ENCODE assay signal across 15 cellular contexts in the genomic region with DNA sequence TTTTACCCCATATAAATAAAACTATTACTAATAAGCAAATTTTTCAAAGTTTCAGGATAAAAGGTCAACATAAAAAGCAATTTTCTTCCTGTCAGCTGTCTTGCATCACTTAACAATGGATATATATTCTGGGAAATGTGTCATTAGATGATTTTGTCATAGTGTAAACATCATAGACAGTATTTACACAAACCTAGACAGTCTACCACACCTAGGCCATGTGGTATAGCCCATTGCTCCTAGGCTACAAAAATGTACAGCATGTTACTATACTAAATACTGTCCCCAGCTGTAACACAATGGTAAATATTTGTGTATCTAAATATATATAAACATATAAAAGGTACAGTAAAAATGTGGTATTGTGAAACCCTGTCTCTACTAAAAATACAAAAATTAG.
DNase-seq lines count a peak whose midpoint lies in the region.
"Had no signal": no experiment of that assay in that cellular context is flagged by ENCODE, and none has a peak within 500 bp of the region (broad histone marks: within the 10 kb centered on the region; RNA-seq: fewer than 3 reads in every experiment).

No MANE protein-coding gene starts in this region.

- no peak overlapping the region for H3K27ac ChIP-seq in epithelial cell of prostate
- H3K27ac ChIP-seq: BLaER1 had no signal

- DNase-seq in SIG-M5 treated with dmso at 0.1 percent for 504 hours (lab: John Stamatoyannopoulos, UW; ENCODE audit: unreplicated experiment) (peak; percentile 16), SIG-M5 (lab: John Stamatoyannopoulos, UW) (no peak), NCI-H748 treated with DMSO at 0.1 percent for 48 hours (lab: John Stamatoyannopoulos, UW) (peak; percentile 21), epithelial cell of prostate (ENCODE audit: low read depth, low spot score) (peak; percentile 20), renal cortical epithelial cell (ENCODE audit: low read depth) (peak; percentile 35), NCI-H1092 treated with DMSO at 0.1 percent for 48 hours (lab: John Stamatoyannopoulos, UW) (no peak)
- no peak for DNase-seq in activated effector memory CD4-positive, alpha-beta T cell treated with anti-CD3 and anti-CD28 coated beads, Interleukin-2, amount 50 U/mL, for 16 hours
- no peak for DNase-seq in stimulated activated CD4-positive, alpha-beta T cell treated with anti-CD3 and anti-CD28 coated beads, Interleukin-12 subunit alpha, Interleukin-12 subunit beta, amount 100 ng/mL, for 4 hours
- DNase-seq: CD8-positive, alpha-beta T cell; H9; IMR-90; Karpas-422; NCI-H187; NCI-H2171 treated with DMSO at 0.1 percent for 48 hours had no signal

Comparison
In these comparisons a context has a peak if more than half of its experiments do, and no peak if none do; other contexts are left out.
1. DNase-seq: peak in SIG-M5 treated with dmso at 0.1 percent for 504 hours (single experiment), NCI-H748 treated with DMSO at 0.1 percent for 48 hours (single experiment), epithelial cell of prostate (single experiment) and renal cortical epithelial cell (single experiment); none in SIG-M5 (single experiment), NCI-H1092 treated with DMSO at 0.1 percent for 48 hours (single experiment), activated effector memory CD4-positive, alpha-beta T cell treated with anti-CD3 and anti-CD28 coated beads, Interleukin-2, amount 50 U/mL, for 16 hours (single experiment) and stimulated activated CD4-positive, alpha-beta T cell treated with anti-CD3 and anti-CD28 coated beads, Interleukin-12 subunit alpha, Interleukin-12 subunit beta, amount 100 ng/mL, for 4 hours (single experiment).